Comparison of ENCODE assay signal across 16 cellular contexts in genomic region chr14:20499108-20499507, GRCh38. TPM values are rescaled to one million over a fixed set of nuclear protein-coding genes. Genes with fewer than 3 reads are reported as not detected.
DNase-seq lines count a peak whose midpoint lies in the region; ATAC-seq, FAIRE-seq and TF ChIP-seq lines count a peak whose summit lies in the region.
"Had no signal": no experiment of that assay in that cellular context is flagged by ENCODE, and none has a peak within 500 bp of the region (broad histone marks: within the 10 kb centered on the region; RNA-seq: fewer than 3 reads in every experiment).

No MANE protein-coding gene starts in this region.

- peak overlapping the region; percentile 13 for H3K9ac ChIP-seq in endothelial cell of umbilical vein (replicated peaks; ENCODE audit: extremely low read depth, insufficient read depth, low read length)

- peak overlapping the region; percentile 42 for H3K4me2 ChIP-seq in endothelial cell of umbilical vein (ENCODE audit: insufficient read depth, low read length)

- POLR2A ChIA-PET in endothelial cell of umbilical vein (lab: Charles Lee) = no interaction called here

- intact Hi-C loops in left ventricle myocardium inferior (cut with micrococcal nuclease) = no loop called here
- intact Hi-C loops in Right ventricle myocardium superior (cut with DNase I) = no loop called here
- intact Hi-C loops in endothelial cell of umbilical vein (cut with micrococcal nuclease) = loop anchor here (1.0 to 2.0 kb wide), 3 partner anchors 14 to 32 kb away; no protein-coding TSS in a partner anchor

- H3K4me3 ChIP-seq in left ventricle myocardium inferior (no peak overlapping the region), endothelial cell of umbilical vein (replicated peaks in 1 of 3; ENCODE audit: insufficient read depth in 1 of 3, low read depth in 1 of 3, low read length in 3 of 3) (no peak overlapping the region)
- H3K4me3 ChIP-seq: right atrium auricular region had no signal

- H4K20me1 ChIP-seq in endothelial cell of umbilical vein (replicated peaks; ENCODE audit: control insufficient read depth, extremely low read depth, insufficient read depth, low read length) = no peaks in the 10 kb centered on the region

- H3K4me1 Mint-ChIP-seq in stimulated activated naive CD8-positive, alpha-beta T cell treated with anti-CD3 and anti-CD28 coated beads, Interleukin-15, amount 100 ng/mL, for 72 hours = peaks cover 28% of the 10 kb centered on the region
- no peaks in the 10 kb centered on the region for H3K4me1 Mint-ChIP-seq in chondrocyte (ENCODE audit: low read depth)

- no peaks in the 10 kb centered on the region for H3K27me3 Mint-ChIP-seq in stimulated activated naive CD8-positive, alpha-beta T cell treated with anti-CD3 and anti-CD28 coated beads, Interleukin-15, amount 100 ng/mL, for 72 hours
- H3K27me3 Mint-ChIP-seq in chondrocyte (ENCODE audit: low read depth) = peaks cover 20% of the 10 kb centered on the region
- H3K27me3 Mint-ChIP-seq: activated B cell treated with CpG ODN at 0.5 μM for 24 hours; activated naive CD8-positive, alpha-beta T cell treated with anti-CD3 and anti-CD28 coated beads, Interleukin-2, amount 50 U/mL, for 24 hours had no signal

- no peak for TF ChIP-seq CTCF in left ventricle myocardium inferior (IDR thresholded peaks at IDR 0.05; ENCODE audit: borderline replicate concordance)
- TF ChIP-seq CTCF in endothelial cell of umbilical vein (IDR thresholded peaks at IDR 0.05; ENCODE audit: extremely low read depth in 1 of 2, insufficient read depth in 1 of 2, low read depth in 1 of 2, low read length in 2 of 2) = no peak
- no peak for TF ChIP-seq CTCF in chondrocyte (IDR thresholded peaks at IDR 0.05)

- dilution Hi-C loops in endothelial cell of umbilical vein (cut with MboI; ENCODE audit: extremely low pct_ligation_motif_present, low sequenced_read_pairs) = no loop called here

- no peak for TF ChIP-seq POLR2A in endothelial cell of umbilical vein (IDR thresholded peaks at IDR 0.05; ENCODE audit: low read depth, low read length)

- BruUV-seq in endothelial cell of umbilical vein (replicated peaks; lab: Mats Ljungman, UMichigan) = no TSS peak

- H3K4me3 Mint-ChIP-seq in stimulated activated naive CD8-positive, alpha-beta T cell treated with anti-CD3 and anti-CD28 coated beads, Interleukin-15, amount 100 ng/mL, for 72 hours = no peak overlapping the region
- H3K4me3 Mint-ChIP-seq in chondrocyte (ENCODE audit: unreplicated experiment) = no peak overlapping the region
- H3K4me3 Mint-ChIP-seq: activated B cell treated with CpG ODN at 0.5 μM for 24 hours; activated naive CD8-positive, alpha-beta T cell treated with anti-CD3 and anti-CD28 coated beads, Interleukin-2, amount 50 U/mL, for 24 hours had no signal

- H3K27ac Mint-ChIP-seq in stimulated activated naive CD8-positive, alpha-beta T cell treated with anti-CD3 and anti-CD28 coated beads, Interleukin-15, amount 100 ng/mL, for 72 hours = no peak overlapping the region
- H3K27ac Mint-ChIP-seq in chondrocyte (ENCODE audit: unreplicated experiment) = no peak overlapping the region

- peaks cover 0 to 14% of the 10 kb centered on the region in 2 donors for H3K9me3 Mint-ChIP-seq in stimulated activated naive CD8-positive, alpha-beta T cell treated with anti-CD3 and anti-CD28 coated beads, Interleukin-15, amount 100 ng/mL, for 72 hours
- H3K9me3 Mint-ChIP-seq in chondrocyte (ENCODE audit: low read depth) = no peaks in the 10 kb centered on the region
- H3K9me3 Mint-ChIP-seq: activated B cell treated with CpG ODN at 0.5 μM for 24 hours; activated naive CD8-positive, alpha-beta T cell treated with anti-CD3 and anti-CD28 coated beads, Interleukin-2, amount 50 U/mL, for 24 hours had no signal

- H3K9me3 ChIP-seq in left ventricle myocardium inferior (replicated peaks) (no peaks in the 10 kb centered on the region), endothelial cell of umbilical vein (replicated peaks; ENCODE audit: control insufficient read depth, insufficient read depth, low read length) (no peaks in the 10 kb centered on the region)
- H3K9me3 ChIP-seq: right atrium auricular region had no signal

- H3K4me1 ChIP-seq in left ventricle myocardium inferior (peaks cover 18% of the 10 kb centered on the region), endothelial cell of umbilical vein (ENCODE audit: control insufficient read depth, extremely low read depth, insufficient read depth, low read length) (peaks cover 40% of the 10 kb centered on the region)
- H3K4me1 ChIP-seq: right atrium auricular region had no signal

- H3K27me3 ChIP-seq in left ventricle myocardium inferior (ENCODE audit: low read depth) (no peaks in the 10 kb centered on the region), endothelial cell of umbilical vein (ENCODE audit: control insufficient read depth in 2 of 2, insufficient read depth in 2 of 2, low read length in 2 of 2) (no peaks in the 10 kb centered on the region)
- H3K27me3 ChIP-seq: right atrium auricular region had no signal

- H3K27ac ChIP-seq in left ventricle myocardium inferior (replicated peaks) (peak overlapping the region; percentile 85), endothelial cell of umbilical vein (ENCODE audit: insufficient read depth, low read depth, low read length) (peak overlapping the region; percentile 81)
- H3K27ac ChIP-seq: epithelial cell of prostate had no signal

- peak; percentile 73 for FAIRE-seq in endothelial cell of umbilical vein (lab: Jason Lieb, UNC)

- H3K9me1 ChIP-seq in endothelial cell of umbilical vein (replicated peaks; ENCODE audit: control insufficient read depth, extremely low read depth, insufficient read depth, low read length) = no peaks in the 10 kb centered on the region

- H3K36me3 Mint-ChIP-seq in chondrocyte (ENCODE audit: low read depth) = no peaks in the 10 kb centered on the region

- DNase-seq in left ventricle myocardium inferior (no peak), Right ventricle myocardium superior (no peak), MV-4-11 (lab: John Stamatoyannopoulos, UW) (peak; percentile 75), endothelial cell of umbilical vein (ENCODE audit: low read depth, low spot score) (peak; percentile 76), chondrocyte (ENCODE audit: low spot score) (no peak), putamen (ENCODE audit: low spot score) (no peak)
- no peak for DNase-seq in stimulated activated naive CD8-positive, alpha-beta T cell treated with anti-CD3 and anti-CD28 coated beads, Interleukin-15, amount 100 ng/mL, for 72 hours
- no peak for DNase-seq in effector CD8-positive, alpha-beta T cell (lab: John Stamatoyannopoulos, UW)
- DNase-seq: activated B cell treated with CpG ODN at 0.5 μM for 24 hours; activated naive CD8-positive, alpha-beta T cell treated with anti-CD3 and anti-CD28 coated beads, Interleukin-2, amount 50 U/mL, for 24 hours; central memory CD4-positive, alpha-beta T cell; IMR-90; NCI-H1930; stimulated activated CD4-positive, alpha-beta T cell treated with anti-CD3 and anti-CD28 coated beads, Interleukin-4, amount 100 ng/mL, for 1 hour had no signal

- peak overlapping the region; percentile 70 for H2AFZ ChIP-seq in endothelial cell of umbilical vein (ENCODE audit: low read depth, low read length)

- H3K79me2 ChIP-seq in endothelial cell of umbilical vein (ENCODE audit: control insufficient read depth, insufficient read depth, low read length) = no peaks in the 10 kb centered on the region

- CTCF ChIA-PET in endothelial cell of umbilical vein (lab: Charles Lee) = interaction anchor here (0.8 to 1.6 kb wide), 3 partner anchors 11 to 29 kb away, joined by 3 to 4 read pairs (median 4); partner anchors contain the start of gene PNP

- ATAC-seq in Right ventricle myocardium superior (ENCODE audit: poor library complexity) = no peak
- ATAC-seq in stimulated activated naive CD8-positive, alpha-beta T cell treated with anti-CD3 and anti-CD28 coated beads, Interleukin-15, amount 100 ng/mL, for 72 hours = peak; percentile 83
- ATAC-seq: activated naive CD8-positive, alpha-beta T cell treated with anti-CD3 and anti-CD28 coated beads, Interleukin-2, amount 50 U/mL, for 24 hours had no signal

- H3K36me3 ChIP-seq in left ventricle myocardium inferior (no peaks in the 10 kb centered on the region), endothelial cell of umbilical vein (ENCODE audit: control insufficient read depth in 2 of 2, extremely low read depth in 1 of 2, insufficient read depth in 2 of 2, low read length in 2 of 2) (no peaks in the 10 kb centered on the region)
- H3K36me3 ChIP-seq: right atrium auricular region had no signal

RNA-seq across cellular contexts. Expression of gene RNASE10, which starts 6.2 kb away (rescaled TPM):
- total RNA-seq in left ventricle myocardium inferior = not detected
- 0.32 TPM for total RNA-seq in Right ventricle myocardium superior
- 1.2 and 1.8 TPM in 2 replicates for total RNA-seq in endothelial cell of umbilical vein
- 0.12 TPM in 1 of 2 replicates, not detected in the other for polyA plus RNA-seq in endothelial cell of umbilical vein
- polyA plus RNA-seq in endothelial cell of umbilical vein (2011; cell fraction: cytosol; rRNA removed) = 0.11 and 0.18 TPM in 2 replicates
- polyA plus RNA-seq in endothelial cell of umbilical vein (2011; cell fraction: nucleus; rRNA removed) = not detected in 2 replicates
- polyA plus RNA-seq in endothelial cell of umbilical vein (2012) = 0.55 and 0.91 TPM in 2 replicates
- polyA minus RNA-seq in endothelial cell of umbilical vein = 0.30 TPM in 1 of 2 replicates, not detected in the other
- polyA minus RNA-seq in endothelial cell of umbilical vein (2011; cell fraction: cytosol; rRNA and poly(A)+ RNA removed) = not detected
- not detected in 2 replicates for polyA minus RNA-seq in endothelial cell of umbilical vein (2011; cell fraction: nucleus; rRNA and poly(A)+ RNA removed)
- 0.72 TPM in 1 of 3 replicates, not detected in the others for total RNA-seq in chondrocyte
- total RNA-seq: IMR-90, right atrium auricular region had no signal
- polyA plus RNA-seq: IMR-90 had no signal

RNA-seq across cellular contexts. Expression of gene PNP, which starts 29.9 kb away (rescaled TPM):
- total RNA-seq in left ventricle myocardium inferior (6.4 TPM), Right ventricle myocardium superior (6.2 TPM), endothelial cell of umbilical vein (189 and 271 TPM in 2 replicates), chondrocyte (25.0 to 34.8 TPM (median 26.7 TPM) in 3 replicates)
- 232 and 245 TPM in 2 replicates for polyA plus RNA-seq in endothelial cell of umbilical vein
- 243 and 281 TPM in 2 replicates for polyA plus RNA-seq in endothelial cell of umbilical vein (2011; cell fraction: cytosol; rRNA removed)
- 247 and 283 TPM in 2 replicates for polyA plus RNA-seq in endothelial cell of umbilical vein (2011; cell fraction: nucleus; rRNA removed)
- polyA plus RNA-seq in endothelial cell of umbilical vein (2012) = 185 and 262 TPM in 2 replicates
- 189 and 212 TPM in 2 replicates for polyA minus RNA-seq in endothelial cell of umbilical vein
- polyA minus RNA-seq in endothelial cell of umbilical vein (2011; cell fraction: cytosol; rRNA and poly(A)+ RNA removed) = 97.0 TPM
- 95.2 and 95.7 TPM in 2 replicates for polyA minus RNA-seq in endothelial cell of umbilical vein (2011; cell fraction: nucleus; rRNA and poly(A)+ RNA removed)

RNA-seq across cellular contexts. Expression of gene PIP4P1, which starts 37.9 kb away (rescaled TPM):
- total RNA-seq in left ventricle myocardium inferior (19.7 TPM), Right ventricle myocardium superior (18.4 TPM), endothelial cell of umbilical vein (28.6 and 33.6 TPM in 2 replicates), chondrocyte (31.0 to 36.9 TPM (median 32.0 TPM) in 3 replicates)
- 52.5 and 58.6 TPM in 2 replicates for polyA plus RNA-seq in endothelial cell of umbilical vein
- polyA plus RNA-seq in endothelial cell of umbilical vein (2011; cell fraction: cytosol; rRNA removed) = 33.8 and 34.5 TPM in 2 replicates
- polyA plus RNA-seq in endothelial cell of umbilical vein (2011; cell fraction: nucleus; rRNA removed) = 98.7 and 120 TPM in 2 replicates
- 19.1 and 21.5 TPM in 2 replicates for polyA plus RNA-seq in endothelial cell of umbilical vein (2012)
- polyA minus RNA-seq in endothelial cell of umbilical vein = 65.1 and 69.4 TPM in 2 replicates
- polyA minus RNA-seq in endothelial cell of umbilical vein (2011; cell fraction: cytosol; rRNA and poly(A)+ RNA removed) = 21.2 TPM
- 26.2 and 28.5 TPM in 2 replicates for polyA minus RNA-seq in endothelial cell of umbilical vein (2011; cell fraction: nucleus; rRNA and poly(A)+ RNA removed)

RNA-seq across cellular contexts. Expression of gene APEX1, which starts 44.1 kb away (rescaled TPM):
- total RNA-seq in left ventricle myocardium inferior = 75.0 TPM
- total RNA-seq in Right ventricle myocardium superior = 69.2 TPM
- total RNA-seq in endothelial cell of umbilical vein = 227 and 231 TPM in 2 replicates
- 304 and 387 TPM in 2 replicates for polyA plus RNA-seq in endothelial cell of umbilical vein
- polyA plus RNA-seq in endothelial cell of umbilical vein (2011; cell fraction: cytosol; rRNA removed) = 305 and 349 TPM in 2 replicates
- polyA plus RNA-seq in endothelial cell of umbilical vein (2011; cell fraction: nucleus; rRNA removed) = 233 and 254 TPM in 2 replicates
- polyA plus RNA-seq in endothelial cell of umbilical vein (2012) = 177 and 248 TPM in 2 replicates
- 232 and 271 TPM in 2 replicates for polyA minus RNA-seq in endothelial cell of umbilical vein
- polyA minus RNA-seq in endothelial cell of umbilical vein (2011; cell fraction: cytosol; rRNA and poly(A)+ RNA removed) = 103 TPM
- polyA minus RNA-seq in endothelial cell of umbilical vein (2011; cell fraction: nucleus; rRNA and poly(A)+ RNA removed) = 39.2 and 46.9 TPM in 2 replicates
- total RNA-seq in chondrocyte = 141 to 168 TPM (median 142 TPM) in 3 replicates

RNA-seq across cellular contexts. Expression of gene OSGEP, which starts 44.5 kb away (rescaled TPM):
- total RNA-seq in left ventricle myocardium inferior (19.4 TPM), Right ventricle myocardium superior (15.6 TPM), endothelial cell of umbilical vein (39.1 and 41.8 TPM in 2 replicates), chondrocyte (26.0 to 41.4 TPM (median 28.6 TPM) in 3 replicates)
- 84.5 and 100 TPM in 2 replicates for polyA plus RNA-seq in endothelial cell of umbilical vein
- polyA plus RNA-seq in endothelial cell of umbilical vein (2011; cell fraction: cytosol; rRNA removed) = 35.7 and 37.7 TPM in 2 replicates
- polyA plus RNA-seq in endothelial cell of umbilical vein (2011; cell fraction: nucleus; rRNA removed) = 183 and 209 TPM in 2 replicates
- 23.6 and 23.8 TPM in 2 replicates for polyA plus RNA-seq in endothelial cell of umbilical vein (2012)
- polyA minus RNA-seq in endothelial cell of umbilical vein = 58.4 and 63.1 TPM in 2 replicates
- 24.2 TPM for polyA minus RNA-seq in endothelial cell of umbilical vein (2011; cell fraction: cytosol; rRNA and poly(A)+ RNA removed)
- polyA minus RNA-seq in endothelial cell of umbilical vein (2011; cell fraction: nucleus; rRNA and poly(A)+ RNA removed) = 63.4 and 65.6 TPM in 2 replicates

Comparison
In these comparisons a context has a peak if more than half of its experiments do, and no peak if none do; other contexts are left out.
1. DNase-seq: peak in MV-4-11 (single experiment) and endothelial cell of umbilical vein (single experiment); none in left ventricle myocardium inferior (single experiment), Right ventricle myocardium superior (single experiment), stimulated activated naive CD8-positive, alpha-beta T cell treated with anti-CD3 and anti-CD28 coated beads, Interleukin-15, amount 100 ng/mL, for 72 hours (0 of 2), chondrocyte (single experiment), putamen (single experiment) and effector CD8-positive, alpha-beta T cell (single experiment).